In genomic region chr10:125369382-125370326, GRCh38 we compare ENCODE assay signal across 25 cellular contexts.
DNase-seq lines count a peak whose midpoint lies in the region; ATAC-seq, FAIRE-seq and TF ChIP-seq lines count a peak whose summit lies in the region.
"Had no signal": no experiment of that assay in that cellular context is flagged by ENCODE, and none has a peak within 500 bp of the region (broad histone marks: within the 10 kb centered on the region; RNA-seq: fewer than 3 reads in every experiment).

No MANE protein-coding gene starts in this region.

- TF ChIP-seq POLR2A in endothelial cell of umbilical vein (IDR thresholded peaks at IDR 0.05; ENCODE audit: low read depth, low read length), result no peak

- H3K4me3 ChIP-seq in GM23338 (no peak overlapping the region), endothelial cell of umbilical vein (replicated peaks in 1 of 3; ENCODE audit: insufficient read depth in 1 of 3, low read depth in 1 of 3, low read length in 3 of 3) (no peak overlapping the region), neural progenitor cell (no peak overlapping the region)
- H3K4me3 ChIP-seq: BLaER1, GM23248, HAP-1 had no signal

- no peaks in the 10 kb centered on the region for H3K9me2 ChIP-seq in GM23338 (ENCODE audit: insufficient read depth)

- H3K27me3 Mint-ChIP-seq in GM23338 (ENCODE audit: insufficient read depth, low read depth, poor library complexity), result peaks cover 10% of the 10 kb centered on the region
- peaks cover 4% of the 10 kb centered on the region for H3K27me3 Mint-ChIP-seq in neural progenitor cell (ENCODE audit: insufficient read depth, low read depth)
- H3K27me3 Mint-ChIP-seq: CD4-positive, CD25-positive, alpha-beta regulatory T cell had no signal

- ATAC-seq in GM23338, result no peak
- ATAC-seq: CD8-positive, alpha-beta T cell had no signal

- H3K4me3 Mint-ChIP-seq in GM23338 (no peak overlapping the region), neural progenitor cell (no peak overlapping the region)
- H3K4me3 Mint-ChIP-seq: B cell; CD4-positive, CD25-positive, alpha-beta regulatory T cell; CD8-positive, alpha-beta T cell; HFFc6 had no signal

- no peak for TF ChIP-seq CTCF in GM23338 (conservative IDR thresholded peaks at IDR 0.05; ENCODE audit: low read depth in 2 of 2)
- no peak for TF ChIP-seq CTCF in endothelial cell of umbilical vein (IDR thresholded peaks at IDR 0.05; ENCODE audit: extremely low read depth in 1 of 2, insufficient read depth in 1 of 2, low read depth in 1 of 2, low read length in 2 of 2)
- TF ChIP-seq CTCF in neural progenitor cell (IDR thresholded peaks at IDR 0.05), result no peak

- no peaks in the 10 kb centered on the region for H3K9me1 ChIP-seq in endothelial cell of umbilical vein (replicated peaks; ENCODE audit: control insufficient read depth, extremely low read depth, insufficient read depth, low read length)

- H3K27ac ChIP-seq in GM23338 (ENCODE audit: low read depth) (no peak overlapping the region), endothelial cell of umbilical vein (ENCODE audit: insufficient read depth, low read depth, low read length) (no peak overlapping the region), neural progenitor cell (no peak overlapping the region), substantia nigra (ENCODE audit: low read depth, low read length, poor library complexity, severe bottlenecking) (no peak overlapping the region)
- H3K27ac ChIP-seq: 22Rv1, BLaER1, C4-2B, GM23248 had no signal

- H3K27ac Mint-ChIP-seq in GM23338, result no peak overlapping the region
- no peak overlapping the region for H3K27ac Mint-ChIP-seq in neural progenitor cell
- H3K27ac Mint-ChIP-seq: B cell; CD4-positive, CD25-positive, alpha-beta regulatory T cell; CD8-positive, alpha-beta T cell; HFFc6 had no signal

- intact Hi-C loops in endothelial cell of umbilical vein (cut with micrococcal nuclease), result no loop called here

- FAIRE-seq in endothelial cell of umbilical vein (lab: Jason Lieb, UNC), result peak; percentile 15
- FAIRE-seq: A204.1, GM12891, GM18507, H54 had no signal

- no peak overlapping the region for H3K9ac ChIP-seq in endothelial cell of umbilical vein (replicated peaks; ENCODE audit: extremely low read depth, insufficient read depth, low read length)
- no peak overlapping the region for H3K9ac ChIP-seq in neural progenitor cell
- H3K9ac ChIP-seq: BLaER1, GM23248 had no signal

- H3F3A ChIP-seq in GM23338 (replicated peaks; ENCODE audit: low read depth), result no peaks in the 10 kb centered on the region
- H3F3A ChIP-seq in neural progenitor cell (ENCODE audit: low read depth), result no peaks in the 10 kb centered on the region

- H3K36me3 ChIP-seq in GM23338 (ENCODE audit: insufficient read depth), result no peaks in the 10 kb centered on the region
- H3K36me3 ChIP-seq in endothelial cell of umbilical vein (ENCODE audit: control insufficient read depth in 2 of 2, extremely low read depth in 1 of 2, insufficient read depth in 2 of 2, low read length in 2 of 2), result no peaks in the 10 kb centered on the region
- H3K36me3 ChIP-seq in neural progenitor cell, result no peaks in the 10 kb centered on the region
- H3K36me3 ChIP-seq: BLaER1, HAP-1 had no signal

- H4K20me1 ChIP-seq in GM23338 (replicated peaks; ENCODE audit: insufficient read depth), result no peaks in the 10 kb centered on the region
- no peaks in the 10 kb centered on the region for H4K20me1 ChIP-seq in endothelial cell of umbilical vein (replicated peaks; ENCODE audit: control insufficient read depth, extremely low read depth, insufficient read depth, low read length)
- no peaks in the 10 kb centered on the region for H4K20me1 ChIP-seq in neural progenitor cell (ENCODE audit: low read depth)
- H4K20me1 ChIP-seq: BLaER1 had no signal

- peaks cover 5% of the 10 kb centered on the region; the same call in 1 of the 2 replicates for H3K4me1 ChIP-seq in GM23338 (ENCODE audit: insufficient read depth)
- H3K4me1 ChIP-seq in endothelial cell of umbilical vein (ENCODE audit: control insufficient read depth, extremely low read depth, insufficient read depth, low read length), result no peaks in the 10 kb centered on the region
- peaks cover 7% of the 10 kb centered on the region for H3K4me1 ChIP-seq in neural progenitor cell
- H3K4me1 ChIP-seq: Caco-2, HAP-1 had no signal

- DNase-seq in GM23338 (ENCODE audit: low spot score), result no peak
- DNase-seq in dermis blood vessel endothelial cell, result peak; percentile 2
- DNase-seq in endothelial cell of umbilical vein (ENCODE audit: low read depth, low spot score), result no peak
- no peak for DNase-seq in neural progenitor cell (ENCODE audit: low spot score)
- no peak for DNase-seq in GDM1 (lab: John Stamatoyannopoulos, UW)
- DNase-seq in retina, result no peak
- no peak for DNase-seq in substantia nigra (lab: John Stamatoyannopoulos, UW)
- DNase-seq in activated T-cell treated with anti-CD3 and anti-CD28 coated beads, Interleukin-2, amount 50 U/mL, for 1 hour, result no peak
- DNase-seq: Caco-2; CD4-positive, CD25-positive, alpha-beta regulatory T cell; CD8-positive, alpha-beta T cell; DMS153; EL; GF-D8; GM23248; HFFc6 had no signal

- H3K9me3 ChIP-seq in endothelial cell of umbilical vein (replicated peaks; ENCODE audit: control insufficient read depth, insufficient read depth, low read length), result no peaks in the 10 kb centered on the region
- no peaks in the 10 kb centered on the region for H3K9me3 ChIP-seq in neural progenitor cell (ENCODE audit: low read depth)
- H3K9me3 ChIP-seq: HAP-1 had no signal

- peaks cover 6% of the 10 kb centered on the region; the same call in 1 of the 2 replicates for H3K27me3 ChIP-seq in GM23338 (ENCODE audit: insufficient read depth)
- H3K27me3 ChIP-seq in endothelial cell of umbilical vein (ENCODE audit: control insufficient read depth in 2 of 2, insufficient read depth in 2 of 2, low read length in 2 of 2), result no peaks in the 10 kb centered on the region
- peaks cover 14% of the 10 kb centered on the region for H3K27me3 ChIP-seq in neural progenitor cell
- H3K27me3 ChIP-seq: BLaER1 had no signal

- POLR2A ChIA-PET in endothelial cell of umbilical vein (lab: Charles Lee), result no interaction called here

- H3K36me3 Mint-ChIP-seq in GM23338 (ENCODE audit: low read depth), result no peaks in the 10 kb centered on the region
- H3K36me3 Mint-ChIP-seq in neural progenitor cell, result no peaks in the 10 kb centered on the region
- H3K36me3 Mint-ChIP-seq: CD4-positive, CD25-positive, alpha-beta regulatory T cell; CD8-positive, alpha-beta T cell had no signal

- no peak overlapping the region for H3K4me2 ChIP-seq in GM23338
- H3K4me2 ChIP-seq in endothelial cell of umbilical vein (ENCODE audit: insufficient read depth, low read length), result no peak overlapping the region
- no peak overlapping the region for H3K4me2 ChIP-seq in neural progenitor cell
- H3K4me2 ChIP-seq: BLaER1 had no signal

- H2AFZ ChIP-seq in GM23338, result peak overlapping the region; percentile 93
- no peak overlapping the region for H2AFZ ChIP-seq in endothelial cell of umbilical vein (ENCODE audit: low read depth, low read length)
- H2AFZ ChIP-seq in neural progenitor cell (replicated peaks), result peak overlapping the region; percentile 96
- H2AFZ ChIP-seq: GM23248 had no signal

- BruUV-seq in endothelial cell of umbilical vein (replicated peaks; lab: Mats Ljungman, UMichigan), result no TSS peak

- peaks cover 8% of the 10 kb centered on the region for H3K4me1 Mint-ChIP-seq in GM23338
- peaks cover 3% of the 10 kb centered on the region for H3K4me1 Mint-ChIP-seq in neural progenitor cell
- H3K4me1 Mint-ChIP-seq: B cell; CD4-positive, CD25-positive, alpha-beta regulatory T cell had no signal

- CTCF ChIA-PET in endothelial cell of umbilical vein (lab: Charles Lee), result interaction anchor here (1.4 kb wide), 1 partner anchor 37 kb away, joined by 3 read pairs; no protein-coding TSS in a partner anchor

- H3K79me2 ChIP-seq in GM23338 (replicated peaks; ENCODE audit: insufficient read depth), result no peaks in the 10 kb centered on the region
- no peaks in the 10 kb centered on the region for H3K79me2 ChIP-seq in endothelial cell of umbilical vein (ENCODE audit: control insufficient read depth, insufficient read depth, low read length)
- H3K79me2 ChIP-seq in neural progenitor cell (ENCODE audit: low read depth), result no peaks in the 10 kb centered on the region

- 0 out of 3 replicates have a peak, but pooled peaks cover 3% of the 10 kb centered on the region for H3K9me3 Mint-ChIP-seq in GM23338
- H3K9me3 Mint-ChIP-seq in neural progenitor cell, result peaks cover 5% of the 10 kb centered on the region
- H3K9me3 Mint-ChIP-seq: CD8-positive, alpha-beta T cell; HFFc6 had no signal

- dilution Hi-C loops in endothelial cell of umbilical vein (cut with MboI; ENCODE audit: extremely low pct_ligation_motif_present, low sequenced_read_pairs), result no loop called here

TF ChIP-seq in endothelial cell of umbilical vein, 7 proteins besides CTCF, POLR2A, EP300 and RAD21:
- TF ChIP-seq GATA2 (IDR thresholded peaks at IDR 0.05; ENCODE audit: insufficient read depth, insufficient read length, low read depth, low read length), result no peak
- no peak for TF ChIP-seq MAX (IDR thresholded peaks at IDR 0.05; ENCODE audit: insufficient read depth, insufficient read length)
- TF ChIP-seq JUN (IDR thresholded peaks at IDR 0.05; ENCODE audit: borderline replicate concordance, insufficient read depth, insufficient read length, low read depth), result no peak
- TF ChIP-seq MYC (IDR thresholded peaks at IDR 0.05; ENCODE audit: low read depth, low read length), result no peak
- TF ChIP-seq FOS (IDR thresholded peaks at IDR 0.05; ENCODE audit: borderline replicate concordance, insufficient read depth, low read length), result no peak
- TF ChIP-seq POLR2AphosphoS5 (IDR thresholded peaks at IDR 0.05; ENCODE audit: insufficient read depth, low read depth, low read length), result no peak
- no peak for TF ChIP-seq EZH2 (IDR thresholded peaks at IDR 0.05; ENCODE audit: borderline replicate concordance, low read depth, low read length, severe bottlenecking)
